Comparison of ENCODE assay signal across 14 cellular contexts in the genomic region with DNA sequence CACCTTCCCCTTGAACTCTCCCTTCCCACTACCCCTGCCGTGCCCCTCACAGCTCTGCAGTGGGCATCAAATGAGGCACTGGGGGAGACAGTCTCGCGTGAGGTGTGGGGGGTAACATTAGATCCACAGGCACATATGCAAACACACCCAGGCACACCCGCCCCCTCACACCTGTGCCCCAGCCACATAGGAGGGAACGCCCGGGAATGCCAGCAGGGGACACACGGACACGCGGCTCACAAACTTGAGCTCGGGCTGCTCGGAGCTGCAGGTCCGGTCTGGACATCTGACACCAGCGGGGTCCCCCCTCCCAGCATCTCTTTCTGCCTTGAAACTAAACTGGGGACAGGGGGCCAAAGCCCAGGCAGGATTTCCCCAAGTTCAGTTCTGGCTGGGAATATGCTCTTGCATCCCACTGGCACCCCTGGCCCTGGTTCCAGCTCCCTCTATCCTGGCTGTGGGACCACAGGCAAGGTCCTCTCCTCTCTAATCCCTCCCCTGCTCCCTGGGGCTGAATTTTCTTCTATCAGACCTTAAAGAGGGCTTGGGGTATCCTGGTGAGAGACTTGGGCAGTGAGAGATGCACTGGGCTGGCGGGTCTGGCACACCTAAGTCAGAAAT. TPM values are rescaled to one million over a fixed set of nuclear protein-coding genes. Genes with fewer than 3 reads are reported as not detected.
DNase-seq lines count a peak whose midpoint lies in the region; ATAC-seq and TF ChIP-seq lines count a peak whose summit lies in the region.
"Had no signal": no experiment of that assay in that cellular context is flagged by ENCODE, and none has a peak within 500 bp of the region (broad histone marks: within the 10 kb centered on the region; RNA-seq: fewer than 3 reads in every experiment).

No MANE protein-coding gene starts in this region.

- H3K4me3 ChIP-seq in left ventricle myocardium inferior (peak overlapping the region; percentile 52), upper lobe of right lung (no peak overlapping the region)
- H3K4me3 ChIP-seq in naive thymus-derived CD4-positive, alpha-beta T cell (ENCODE audit: low read length), result no peak overlapping the region

- ATAC-seq in left cardiac atrium, result no peak
- no peak for ATAC-seq in naive thymus-derived CD4-positive, alpha-beta T cell
- no peak for ATAC-seq in upper lobe of right lung
- no peak for ATAC-seq in GM21390 (IDR thresholded peaks at IDR 0.05; ENCODE audit: unreplicated experiment)

- peaks cover 27% of the 10 kb centered on the region for H3K4me1 Mint-ChIP-seq in brain
- peaks cover 0 to 13% (median 6%) of the 10 kb centered on the region in 7 donors for H3K4me1 Mint-ChIP-seq in naive thymus-derived CD4-positive, alpha-beta T cell

- peaks cover 4% of the 10 kb centered on the region for H3K27me3 ChIP-seq in left ventricle myocardium inferior (ENCODE audit: low read depth)
- no peaks in the 10 kb centered on the region for H3K27me3 ChIP-seq in naive thymus-derived CD4-positive, alpha-beta T cell (ENCODE audit: control insufficient read depth in 2 of 2, insufficient read depth in 2 of 2, low read length in 2 of 2)
- no peaks in the 10 kb centered on the region for H3K27me3 ChIP-seq in upper lobe of right lung

- H3K9me3 ChIP-seq in left ventricle myocardium inferior (replicated peaks) (no peaks in the 10 kb centered on the region), upper lobe of right lung (no peaks in the 10 kb centered on the region)
- no peaks in the 10 kb centered on the region for H3K9me3 ChIP-seq in naive thymus-derived CD4-positive, alpha-beta T cell (ENCODE audit: control insufficient read depth in 2 of 3, low read length in 3 of 3)

- POLR2A ChIA-PET in naive thymus-derived CD4-positive, alpha-beta T cell (lab: Charles Lee), result no interaction called here
- POLR2A ChIA-PET in GM10248 (lab: Yijun Ruan, JAX), result no interaction called here

- H3K27me3 Mint-ChIP-seq in brain, result peaks cover 10% of the 10 kb centered on the region
- peaks cover 0 to 7% (median 0%) of the 10 kb centered on the region in 5 donors for H3K27me3 Mint-ChIP-seq in naive thymus-derived CD4-positive, alpha-beta T cell
- H3K27me3 Mint-ChIP-seq: activated naive CD8-positive, alpha-beta T cell had no signal

- CTCF ChIA-PET in naive thymus-derived CD4-positive, alpha-beta T cell (lab: Charles Lee), result interaction anchor here (1.0 kb wide), 1 partner anchor 365 kb away, joined by 3 read pairs; no protein-coding TSS in a partner anchor
- CTCF ChIA-PET in GM10248 (lab: Yijun Ruan, JAX), result interaction anchor here (0.7 to 5.1 kb wide), 11 partner anchors 9 to 693 kb away, joined by 3 to 36 read pairs (median 3); no protein-coding TSS in a partner anchor

- no peaks in the 10 kb centered on the region for H3K9me3 Mint-ChIP-seq in brain
- no peaks in the 10 kb centered on the region for H3K9me3 Mint-ChIP-seq in naive thymus-derived CD4-positive, alpha-beta T cell

- intact Hi-C loops in left ventricle myocardium inferior (cut with micrococcal nuclease), result no loop called here
- intact Hi-C loops in left cardiac atrium (cut with DNase I), result loop anchor here (5.0 to 10.0 kb wide), 3 partner anchors 153 to 370 kb away; partner anchors contain the start of gene SSBP3 (in 1 of the 2)
- intact Hi-C loops in naive thymus-derived CD4-positive, alpha-beta T cell (cut with micrococcal nuclease), result loop anchor here in 1 of 2 donors (5.0 kb wide), 1 partner anchor 50 kb away; no protein-coding TSS in a partner anchor
- intact Hi-C loops in upper lobe of right lung (cut with DNase I), result no loop called here

- no peaks in the 10 kb centered on the region for H3K36me3 ChIP-seq in left ventricle myocardium inferior
- H3K36me3 ChIP-seq in naive thymus-derived CD4-positive, alpha-beta T cell (ENCODE audit: control insufficient read depth in 2 of 3, insufficient read depth in 3 of 3, low read length in 3 of 3), result no peaks in the 10 kb centered on the region
- H3K36me3 ChIP-seq in upper lobe of right lung, result no peaks in the 10 kb centered on the region

- H3K36me3 Mint-ChIP-seq in brain, result no peaks in the 10 kb centered on the region
- no peaks in the 10 kb centered on the region for H3K36me3 Mint-ChIP-seq in naive thymus-derived CD4-positive, alpha-beta T cell
- H3K36me3 Mint-ChIP-seq: activated naive CD8-positive, alpha-beta T cell had no signal

- no peak overlapping the region for H3K27ac ChIP-seq in left ventricle myocardium inferior (replicated peaks)
- H3K27ac ChIP-seq in naive thymus-derived CD4-positive, alpha-beta T cell (ENCODE audit: low read depth, low read length), result no peak overlapping the region
- H3K27ac ChIP-seq in upper lobe of right lung, result no peak overlapping the region
- H3K27ac ChIP-seq: C4-2B, SK-N-MC had no signal

- peak overlapping the region in 3 of 5 experiments; percentile 31 to 94 (median 55) for H3K27ac Mint-ChIP-seq in brain
- H3K27ac Mint-ChIP-seq in naive thymus-derived CD4-positive, alpha-beta T cell, result peak overlapping the region in 1 of 9 donors; percentile 14
- H3K27ac Mint-ChIP-seq: activated naive CD8-positive, alpha-beta T cell had no signal

- H3K4me3 Mint-ChIP-seq in brain, result peak overlapping the region in 4 of 5 experiments; percentile 70 to 76 (median 72)
- H3K4me3 Mint-ChIP-seq in naive thymus-derived CD4-positive, alpha-beta T cell, result peak overlapping the region in 8 of 10 donors; percentile 9 to 74 (median 46)

- DNase-seq in left ventricle myocardium inferior, result no peak
- no peak for DNase-seq in left cardiac atrium
- no peak for DNase-seq in naive thymus-derived CD4-positive, alpha-beta T cell
- peak; percentile 62 for DNase-seq in upper lobe of right lung
- no peak for DNase-seq in GM10248 (ENCODE audit: extremely low spot score)
- DNase-seq in iPS-NIHi7 (ENCODE audit: extremely low spot score), result no peak

- peaks cover 11% of the 10 kb centered on the region for H3K4me1 ChIP-seq in left ventricle myocardium inferior
- no peaks in the 10 kb centered on the region for H3K4me1 ChIP-seq in naive thymus-derived CD4-positive, alpha-beta T cell (ENCODE audit: control insufficient read depth in 2 of 2, insufficient read depth in 2 of 2, low read length in 2 of 2)
- peaks cover 6% of the 10 kb centered on the region for H3K4me1 ChIP-seq in upper lobe of right lung

- TF ChIP-seq CTCF in left ventricle myocardium inferior (IDR thresholded peaks at IDR 0.05; ENCODE audit: borderline replicate concordance), result no peak
- no peak for TF ChIP-seq CTCF in brain (conservative IDR thresholded peaks at IDR 0.05)
- TF ChIP-seq CTCF in upper lobe of right lung (IDR thresholded peaks at IDR 0.05), result no peak
- TF ChIP-seq CTCF in GM10248 (IDR thresholded peaks at IDR 0.05; ENCODE audit: control extremely low read depth, extremely low read depth, low read depth, missing control alignments), result no peak

RNA-seq across cellular contexts. Expression of gene CDCP2, which starts 30.6 kb away (rescaled TPM):
- total RNA-seq in left ventricle myocardium inferior, result not detected
- total RNA-seq in left cardiac atrium, result not detected
- not detected for polyA plus RNA-seq in brain (ENCODE audit: insufficient read depth, low read depth, low replicate concordance)
- under 1 TPM in 2 of 5 experiments, not detected in 3; 0.22 to 0.30 TPM for total RNA-seq in naive thymus-derived CD4-positive, alpha-beta T cell
- polyA plus RNA-seq in naive thymus-derived CD4-positive, alpha-beta T cell, result not detected
- 0.35 TPM for total RNA-seq in upper lobe of right lung
- total RNA-seq: H4, M059J, NCI-H460 had no signal

Comparison
In these comparisons a context has a peak if more than half of its experiments do, and no peak if none do; other contexts are left out.
1. intact Hi-C loops: an anchor here in left cardiac atrium (5.0 to 10.0 kb wide); none called in left ventricle myocardium inferior and upper lobe of right lung.